In the genomic region with DNA sequence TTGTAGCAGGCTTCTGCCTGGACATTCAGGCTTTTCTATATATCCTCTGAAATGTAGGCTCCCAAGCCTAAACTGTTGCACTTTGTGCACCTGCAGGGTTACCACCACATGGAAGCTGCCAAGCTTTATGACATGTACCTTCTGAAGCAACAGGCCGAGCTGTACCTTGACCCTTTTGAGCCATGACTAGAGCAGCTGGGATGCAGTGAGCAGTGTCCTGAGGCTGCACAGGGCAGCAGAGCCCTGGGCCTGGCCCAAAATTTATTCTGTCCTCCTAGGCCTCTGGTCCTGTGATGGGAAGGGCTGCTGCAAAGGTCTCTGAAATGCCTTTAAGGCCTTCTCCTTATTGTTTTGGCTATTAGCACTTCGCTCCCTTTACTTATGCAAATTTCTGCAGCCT, we compare ENCODE assay signal across 41 cellular contexts. TPM values are rescaled to one million over a fixed set of nuclear protein-coding genes. Genes with fewer than 3 reads are reported as not detected.
"Had no signal": no experiment of that assay in that cellular context is flagged by ENCODE, and none has a peak within 500 bp of the region (broad histone marks: within the 10 kb centered on the region; RNA-seq: fewer than 3 reads in every experiment).

No MANE protein-coding gene starts in this region.

- ATAC-seq: activated naive CD8-positive, alpha-beta T cell treated with anti-CD3 and anti-CD28 coated beads, Interleukin-2, amount 50 U/mL, for 24 hours; PC-3; Right ventricle myocardium inferior; SK-N-SH treated with all-trans-retinoic acid at 6 μM for 48 hours had no signal

- H3K27ac Mint-ChIP-seq: activated B cell treated with CpG ODN at 0.5 μM for 24 hours; activated CD4-positive, alpha-beta memory T cell treated with anti-CD3 and anti-CD28 coated beads for 36 hours; activated naive CD4-positive, alpha-beta T cell treated with anti-CD3 and anti-CD28 coated beads, Interleukin-2, amount 10 ng/mL, durations not matched to agents 7 days and 5 days; activated naive CD8-positive, alpha-beta T cell; activated naive CD8-positive, alpha-beta T cell treated with anti-CD3 and anti-CD28 coated beads, Interleukin-2, amount 50 U/mL, for 24 hours; brain had no signal

- FAIRE-seq: bronchial epithelial cell, RCC 7860 had no signal

- H3K4me1 Mint-ChIP-seq: activated B cell treated with CpG ODN at 0.5 μM for 24 hours; activated naive CD4-positive, alpha-beta T cell treated with anti-CD3 and anti-CD28 coated beads, Interleukin-2, amount 10 ng/mL, durations not matched to agents 7 days and 5 days; activated naive CD8-positive, alpha-beta T cell treated with anti-CD3 and anti-CD28 coated beads, Interleukin-2, amount 50 U/mL, for 24 hours; brain had no signal

- H3K9me3 Mint-ChIP-seq: activated B cell treated with CpG ODN at 0.5 μM for 24 hours; activated CD4-positive, alpha-beta memory T cell treated with anti-CD3 and anti-CD28 coated beads for 36 hours; activated naive CD4-positive, alpha-beta T cell treated with anti-CD3 and anti-CD28 coated beads, Interleukin-2, amount 10 ng/mL, durations not matched to agents 7 days and 5 days; activated naive CD8-positive, alpha-beta T cell treated with anti-CD3 and anti-CD28 coated beads, Interleukin-2, amount 50 U/mL, for 24 hours had no signal

- H3K36me3 Mint-ChIP-seq: activated CD4-positive, alpha-beta memory T cell treated with anti-CD3 and anti-CD28 coated beads for 36 hours; activated naive CD4-positive, alpha-beta T cell treated with anti-CD3 and anti-CD28 coated beads, Interleukin-2, amount 10 ng/mL, durations not matched to agents 7 days and 5 days; activated naive CD8-positive, alpha-beta T cell; brain had no signal

- H3K4me3 Mint-ChIP-seq: activated B cell treated with CpG ODN at 0.5 μM for 24 hours; activated CD4-positive, alpha-beta memory T cell treated with anti-CD3 and anti-CD28 coated beads for 36 hours; activated naive CD4-positive, alpha-beta T cell treated with anti-CD3 and anti-CD28 coated beads, Interleukin-2, amount 10 ng/mL, durations not matched to agents 7 days and 5 days; activated naive CD8-positive, alpha-beta T cell; activated naive CD8-positive, alpha-beta T cell treated with anti-CD3 and anti-CD28 coated beads, Interleukin-2, amount 50 U/mL, for 24 hours; brain had no signal

- DNase-seq: activated B cell treated with CpG ODN at 0.5 μM for 24 hours; activated CD4-positive, alpha-beta memory T cell treated with anti-CD3 and anti-CD28 coated beads for 36 hours; activated CD4-positive, alpha-beta T cell treated with anti-CD3 and anti-CD28 coated beads for 4 hours; activated CD4-positive, alpha-beta T cell treated with anti-CD3 and anti-CD28 coated beads, Interleukin-2, amount 50 U/mL, for 1 hour; activated CD4-positive, CD25-positive, alpha-beta regulatory T cell treated with anti-CD3 and anti-CD28 coated beads, Interleukin-2, amount 50 U/mL, for 72 hours; activated CD8-positive, alpha-beta memory T cell treated with anti-CD3 and anti-CD28 coated beads, Interleukin-2, amount 50 U/mL, for 4 hours; activated effector memory CD4-positive, alpha-beta T cell treated with Interleukin-2 at 50 U/mL for 16 hours; activated naive CD4-positive, alpha-beta T cell treated with anti-CD3 and anti-CD28 coated beads, Interleukin-2, amount 10 ng/mL, durations not matched to agents 7 days and 5 days; activated naive CD8-positive, alpha-beta T cell treated with anti-CD3 and anti-CD28 coated beads, Interleukin-2, amount 50 U/mL, for 24 hours; activated T-cell treated with anti-CD3 and anti-CD28 coated beads for 4 hours; activated T-cell treated with anti-CD3 and anti-CD28 coated beads, Interleukin-2, amount 50 U/mL, for 48 hours; anterior cingulate cortex; Kasumi-1; KBM-7; MM.1S; MV-4-11; NCI-H1092; NCI-H1417; NCI-H146; NCI-H187; NCI-H2029 treated with DMSO at 0.1 percent for 48 hours; NCI-H2107; NCI-H2171; NCI-H510A; NCI-H526; NCI-H748 treated with DMSO at 0.1 percent for 48 hours; NK-92 treated with Interleukin-12 subunit alpha and Interleukin-12 subunit beta, amount 100 ng/mL, for 24 hours; PC-3; SIG-M5; T-helper 1 cell; T-helper 2 cell; T-helper 9 cell had no signal

- H3K27me3 Mint-ChIP-seq: activated B cell treated with CpG ODN at 0.5 μM for 24 hours; activated CD4-positive, alpha-beta memory T cell treated with anti-CD3 and anti-CD28 coated beads for 36 hours; activated naive CD4-positive, alpha-beta T cell treated with anti-CD3 and anti-CD28 coated beads, Interleukin-2, amount 10 ng/mL, durations not matched to agents 7 days and 5 days; activated naive CD8-positive, alpha-beta T cell; activated naive CD8-positive, alpha-beta T cell treated with anti-CD3 and anti-CD28 coated beads, Interleukin-2, amount 50 U/mL, for 24 hours had no signal

- H3K27ac ChIP-seq: RWPE1, VCaP had no signal

RNA-seq across cellular contexts. Expression of gene CD177, which starts 23.5 kb away (rescaled TPM):
- total RNA-seq: activated B cell treated with CpG ODN at 0.5 μM for 24 hours; activated CD4-positive, alpha-beta memory T cell treated with anti-CD3 and anti-CD28 coated beads for 36 hours; SK-MEL-5 had no signal
